ENCODE assay signal across 9 cellular contexts in genomic region chr19:36139120-36139472, GRCh38. TPM values are rescaled to one million over a fixed set of nuclear protein-coding genes. Genes with fewer than 3 reads are reported as not detected.
A peak's percentile ranks its signal among the peaks of the same experiment; 100 is the strongest.
DNase-seq lines count a peak whose midpoint lies in the region; ATAC-seq, FAIRE-seq and TF ChIP-seq lines count a peak whose summit lies in the region.
"Had no signal": no experiment of that assay in that cellular context is flagged by ENCODE, and none has a peak within 500 bp of the region (broad histone marks: within the 10 kb centered on the region; RNA-seq: fewer than 3 reads in every experiment).

No MANE protein-coding gene starts in this region.

- H3K9me2 ChIP-seq in MM.1S (replicated peaks; ENCODE audit: insufficient read depth, low read length): no peaks in the 10 kb centered on the region

- H4K20me1 ChIP-seq in MM.1S (ENCODE audit: insufficient read depth, low read length): no peaks in the 10 kb centered on the region

- H3K9ac ChIP-seq in MM.1S (ENCODE audit: low read length) (peak overlapping the region; percentile 95), duodenal mucosa (ENCODE audit: low read depth in 1 of 2, low read length in 2 of 2) (peak overlapping the region; percentile 77 to 100)

- peaks cover 0 to 3% of the 10 kb centered on the region in 2 donors for H3K27me3 Mint-ChIP-seq in natural killer cell treated with Interleukin-12 subunit alpha and Interleukin-12 subunit beta and Interleukin-15 and Interleukin-18, amount 100 ng/mL, for 72 hours

- H3K4me1 ChIP-seq in BE2C: no peaks in the 10 kb centered on the region
- peaks cover 21% of the 10 kb centered on the region for H3K4me1 ChIP-seq in MM.1S (ENCODE audit: low read length)
- H3K4me1 ChIP-seq in duodenal mucosa (ENCODE audit: control insufficient read depth in 1 of 2, insufficient read depth in 2 of 2, low read length in 2 of 2): peaks cover 9 to 20% of the 10 kb centered on the region in 2 donors

- ATAC-seq in natural killer cell treated with Interleukin-12 subunit alpha and Interleukin-12 subunit beta and Interleukin-15 and Interleukin-18, amount 100 ng/mL, for 72 hours: no peak

- H3K27ac Mint-ChIP-seq in natural killer cell treated with Interleukin-12 subunit alpha and Interleukin-12 subunit beta and Interleukin-15 and Interleukin-18, amount 100 ng/mL, for 72 hours: peak overlapping the region; percentile 94 to 97

- H3K4me3 ChIP-seq in BE2C (ENCODE audit: low read depth, low read length) (peak overlapping the region; percentile 93), MM.1S (ENCODE audit: low read length) (peak overlapping the region; percentile 99), duodenal mucosa (ENCODE audit: low read depth in 1 of 2, low read length in 2 of 2) (peak overlapping the region; percentile 98 to 100)

- peak overlapping the region; percentile 92 for H3K27ac ChIP-seq in MM.1S (ENCODE audit: low read length)
- peak overlapping the region; percentile 93 for H3K27ac ChIP-seq in duodenal mucosa (ENCODE audit: low read depth, low read length)

- peaks cover 35% of the 10 kb centered on the region for H3F3A ChIP-seq in MM.1S (ENCODE audit: insufficient read depth, low read length)

- H3K9me3 ChIP-seq in BE2C: no peaks in the 10 kb centered on the region
- H3K9me3 ChIP-seq in MM.1S (replicated peaks; ENCODE audit: insufficient read depth, low read length): no peaks in the 10 kb centered on the region
- no peaks in the 10 kb centered on the region for H3K9me3 ChIP-seq in duodenal mucosa (ENCODE audit: control insufficient read depth in 1 of 2, low read length in 2 of 2)

- peaks cover 7% of the 10 kb centered on the region for H3K36me3 Mint-ChIP-seq in natural killer cell treated with Interleukin-12 subunit alpha and Interleukin-12 subunit beta and Interleukin-15 and Interleukin-18, amount 100 ng/mL, for 72 hours

- H3K4me1 Mint-ChIP-seq in natural killer cell treated with Interleukin-12 subunit alpha and Interleukin-12 subunit beta and Interleukin-15 and Interleukin-18, amount 100 ng/mL, for 72 hours (ENCODE audit: low read depth in 2 of 2): peaks cover 15 to 16% of the 10 kb centered on the region in 2 donors

- DNase-seq in BE2C: no peak
- no peak for DNase-seq in MM.1S
- no peak for DNase-seq in natural killer cell treated with Interleukin-12 subunit alpha and Interleukin-12 subunit beta and Interleukin-15 and Interleukin-18, amount 100 ng/mL, for 72 hours (ENCODE audit: low spot score)
- no peak for DNase-seq in NCI-H1092 treated with DMSO at 0.1 percent for 48 hours (lab: John Stamatoyannopoulos, UW)
- DNase-seq in NCI-H524 (lab: John Stamatoyannopoulos, UW): no peak
- no peak for DNase-seq in activated CD8-positive, alpha-beta memory T cell treated with anti-CD3 and anti-CD28 coated beads for 24 hours
- no peak for DNase-seq in urothelium cell line (ENCODE audit: low spot score)

- H3K79me2 ChIP-seq in MM.1S (ENCODE audit: low read length): peaks cover 29% of the 10 kb centered on the region

- peak overlapping the region; percentile 91 for H3K4me3 Mint-ChIP-seq in natural killer cell treated with Interleukin-12 subunit alpha and Interleukin-12 subunit beta and Interleukin-15 and Interleukin-18, amount 100 ng/mL, for 72 hours

- TF ChIP-seq CTCF in BE2C (IDR thresholded peaks at IDR 0.05; ENCODE audit: low read depth, low read length) (no peak), MM.1S (IDR thresholded peaks at IDR 0.05; ENCODE audit: low read length) (no peak)

- FAIRE-seq in urothelium cell line (lab: Jason Lieb, UNC): no peak
- FAIRE-seq: frontal cortex had no signal

- H3K27me3 ChIP-seq in BE2C (no peaks in the 10 kb centered on the region), MM.1S (replicated peaks; ENCODE audit: insufficient read depth, low read length) (no peaks in the 10 kb centered on the region), duodenal mucosa (ENCODE audit: control insufficient read depth in 1 of 2, insufficient read depth in 2 of 2, low read length in 2 of 2) (no peaks in the 10 kb centered on the region)

- no peaks in the 10 kb centered on the region for H3K9me3 Mint-ChIP-seq in natural killer cell treated with Interleukin-12 subunit alpha and Interleukin-12 subunit beta and Interleukin-15 and Interleukin-18, amount 100 ng/mL, for 72 hours

- peak overlapping the region; percentile 98 for H2AFZ ChIP-seq in MM.1S (ENCODE audit: low read length)

- peak overlapping the region; percentile 91 for H3K4me2 ChIP-seq in MM.1S (ENCODE audit: low read depth, low read length)

- H3K36me3 ChIP-seq in BE2C (peaks cover 15% of the 10 kb centered on the region), MM.1S (replicated peaks; ENCODE audit: insufficient read depth, low read length) (peaks cover 9% of the 10 kb centered on the region), duodenal mucosa (ENCODE audit: control insufficient read depth in 1 of 2, insufficient read depth in 2 of 2, low read length in 2 of 2) (peaks cover 13 to 17% of the 10 kb centered on the region in 2 donors)

RNA-seq across cellular contexts. Expression of gene CAPNS1, which starts 0.8 kb away (rescaled TPM):
- polyA plus RNA-seq in BE2C (2012; ENCODE audit: insufficient read depth, insufficient read length, low read depth): 632 TPM
- 100 to 1,000 TPM; 175 to 437 TPM for total RNA-seq in natural killer cell treated with Interleukin-12 subunit alpha and Interleukin-12 subunit beta and Interleukin-15 and Interleukin-18, amount 100 ng/mL, for 72 hours

RNA-seq across cellular contexts. Expression of gene COX7A1, which starts 13.2 kb away (rescaled TPM):
- polyA plus RNA-seq in BE2C (2012; ENCODE audit: insufficient read depth, insufficient read length, low read depth): not detected
- total RNA-seq in natural killer cell treated with Interleukin-12 subunit alpha and Interleukin-12 subunit beta and Interleukin-15 and Interleukin-18, amount 100 ng/mL, for 72 hours: not detected

RNA-seq across cellular contexts. Expression of gene TBCB, which starts 23.8 kb away (rescaled TPM):
- 500 TPM for polyA plus RNA-seq in BE2C (2012; ENCODE audit: insufficient read depth, insufficient read length, low read depth)
- 100 to 1,000 TPM; 130 to 141 TPM for total RNA-seq in natural killer cell treated with Interleukin-12 subunit alpha and Interleukin-12 subunit beta and Interleukin-15 and Interleukin-18, amount 100 ng/mL, for 72 hours

RNA-seq across cellular contexts. Expression of gene POLR2I, which starts 24.4 kb away (rescaled TPM):
- polyA plus RNA-seq in BE2C (2012; ENCODE audit: insufficient read depth, insufficient read length, low read depth): 604 TPM
- total RNA-seq in natural killer cell treated with Interleukin-12 subunit alpha and Interleukin-12 subunit beta and Interleukin-15 and Interleukin-18, amount 100 ng/mL, for 72 hours: 10 to 100 TPM; 40.7 to 42.4 TPM

RNA-seq across cellular contexts. Expression of gene OVOL3, which starts 28.2 kb away (rescaled TPM):
- polyA plus RNA-seq in BE2C (2012; ENCODE audit: insufficient read depth, insufficient read length, low read depth): not detected
- not detected for total RNA-seq in natural killer cell treated with Interleukin-12 subunit alpha and Interleukin-12 subunit beta and Interleukin-15 and Interleukin-18, amount 100 ng/mL, for 72 hours
- total RNA-seq: frontal cortex had no signal
